ENCODE assay signal across 8 cellular contexts in genomic region chr1:31765041-31765467, GRCh38. TPM values are rescaled to one million over a fixed set of nuclear protein-coding genes. Genes with fewer than 3 reads are reported as not detected.
DNase-seq lines count a peak whose midpoint lies in the region; ATAC-seq and TF ChIP-seq lines count a peak whose summit lies in the region.

No MANE protein-coding gene starts in this region.

- no peak overlapping the region for H3K4me3 ChIP-seq in tibial nerve

- H3K27ac Mint-ChIP-seq in endothelial cell (ENCODE audit: unreplicated experiment): no peak overlapping the region

- peaks cover 0 to 47% (median 26%) of the 10 kb centered on the region in 4 donors for H3K4me1 ChIP-seq in tibial nerve

- no peaks in the 10 kb centered on the region for H3K9me3 Mint-ChIP-seq in endothelial cell (ENCODE audit: unreplicated experiment)

- H3K4me3 Mint-ChIP-seq in endothelial cell (ENCODE audit: unreplicated experiment): no peak overlapping the region

- H3K27me3 ChIP-seq in tibial nerve: peaks cover 0 to 30% of the 10 kb centered on the region in 2 donors

- peak; percentile 50 for DNase-seq in ACHN
- DNase-seq in GM10266 (ENCODE audit: extremely low spot score): no peak
- DNase-seq in NCI-H748 treated with DMSO at 0.1 percent for 48 hours (lab: John Stamatoyannopoulos, UW): peak; percentile 41
- peak; percentile 47 for DNase-seq in endothelial cell (ENCODE audit: low spot score)
- DNase-seq in tibial nerve (ENCODE audit: low spot score in 2 of 2): peak in 1 of 2 donors; percentile 23

- TF ChIP-seq CTCF in GM10266 (IDR thresholded peaks at IDR 0.05; ENCODE audit: control insufficient read depth, insufficient read depth, low read depth, missing control alignments) (peak; percentile 23), endothelial cell (IDR thresholded peaks at IDR 0.05; ENCODE audit: unreplicated experiment) (peak; percentile 22), tibial nerve (IDR thresholded peaks at IDR 0.05) (peak in 3 of 5 experiments; percentile 13 to 21 (median 14))

- peaks cover 7% of the 10 kb centered on the region for H3K36me3 Mint-ChIP-seq in endothelial cell (ENCODE audit: low read depth, unreplicated experiment)

- no peaks in the 10 kb centered on the region for H3K9me3 ChIP-seq in tibial nerve

- H3K4me1 Mint-ChIP-seq in endothelial cell (ENCODE audit: unreplicated experiment): peaks cover 8% of the 10 kb centered on the region

- in situ Hi-C loops in ACHN (cut with HindIII; ENCODE audit: low pct_ligation_motif_present, low pct_unique_long_range_greater_than_20kb, low sequenced_read_pairs): no loop called here

- ATAC-seq in GM19397 (IDR thresholded peaks at IDR 0.05; ENCODE audit: unreplicated experiment): no peak
- no peak for ATAC-seq in esophagus mucosa
- no peak for ATAC-seq in GM19351 (IDR thresholded peaks at IDR 0.05; ENCODE audit: unreplicated experiment)

- TF ChIP-seq EP300 in tibial nerve (IDR thresholded peaks at IDR 0.05): no peak

- WGBS in tibial nerve, 2 donors: 44 to 51% methylated on average over 5 of the region's 5 CpGs

- peaks cover 9% of the 10 kb centered on the region for H3K27me3 Mint-ChIP-seq in endothelial cell (ENCODE audit: unreplicated experiment)

- H3K36me3 ChIP-seq in tibial nerve: no peaks in the 10 kb centered on the region

- no peak overlapping the region for H3K27ac ChIP-seq in tibial nerve

- TF ChIP-seq POLR2A in tibial nerve (IDR thresholded peaks at IDR 0.05): no peak

RNA-seq across cellular contexts. Expression of gene ADGRB2, which starts 0.9 kb away (rescaled TPM):
- total RNA-seq in endothelial cell (ENCODE audit: unreplicated experiment) (0.44 TPM), tibial nerve (10 to 100 TPM in 1 of 4 donors, 1 to 10 TPM in 3; 1.6 to 10.5 (median 4.1) TPM), esophagus mucosa (0.24 TPM)

RNA-seq across cellular contexts. Expression of gene SPOCD1, which starts 50.8 kb away (rescaled TPM):
- total RNA-seq in endothelial cell (ENCODE audit: unreplicated experiment): 1.5 TPM
- total RNA-seq in tibial nerve: 10 to 100 TPM in 1 of 4 donors, under 1 TPM in 2, not detected in 1; 0.42 to 14.1 (median 0.66) TPM
- total RNA-seq in esophagus mucosa: 0.68 TPM
